13 cellular contexts compared by ENCODE assay signal in the genomic region with DNA sequence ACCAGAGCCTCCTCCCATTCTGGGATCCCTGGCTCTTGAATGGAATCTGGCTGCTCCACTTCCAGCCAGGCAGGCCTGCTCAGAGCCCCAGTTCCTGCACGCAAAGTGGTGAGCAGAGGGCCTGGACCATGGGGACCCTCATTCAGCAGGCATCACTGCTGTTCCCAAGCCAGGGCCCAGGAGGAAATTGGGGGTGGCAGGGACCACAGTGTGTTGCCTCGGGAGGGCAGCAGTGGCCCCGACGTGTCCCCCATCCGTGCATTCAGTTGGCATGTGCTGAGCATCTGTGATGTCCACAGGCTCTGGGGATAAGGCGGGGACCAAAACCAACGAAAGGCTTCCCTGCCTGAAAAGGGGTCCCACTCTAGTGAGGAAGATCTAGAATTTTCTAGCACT. TPM values are rescaled to one million over a fixed set of nuclear protein-coding genes. Genes with fewer than 3 reads are reported as not detected.
DNase-seq lines count a peak whose midpoint lies in the region; ATAC-seq and TF ChIP-seq lines count a peak whose summit lies in the region.
"Had no signal": no experiment of that assay in that cellular context is flagged by ENCODE, and none has a peak within 500 bp of the region (broad histone marks: within the 10 kb centered on the region; RNA-seq: fewer than 3 reads in every experiment).

No MANE protein-coding gene starts in this region.

- ATAC-seq in activated T-cell treated with anti-CD3 and anti-CD28 coated beads, Interleukin-2, amount 50 U/mL, for 72 hours (replicated peaks in 1 of 2): no peak
- ATAC-seq in HG03469 (IDR thresholded peaks at IDR 0.05; ENCODE audit: unreplicated experiment): no peak
- ATAC-seq in HG02852 (IDR thresholded peaks at IDR 0.05; ENCODE audit: unreplicated experiment): no peak

- no peak overlapping the region for H3K9ac ChIP-seq in stomach smooth muscle (ENCODE audit: low read length in 2 of 2)

- H3K4me3 ChIP-seq in ascending aorta (no peak overlapping the region), stomach smooth muscle (ENCODE audit: low read length in 2 of 2) (no peak overlapping the region)
- H3K4me3 ChIP-seq: A549, prostate gland had no signal

- peaks cover 42 to 53% of the 10 kb centered on the region in 2 donors for H3K36me3 ChIP-seq in ascending aorta
- peaks cover 39 to 43% of the 10 kb centered on the region in 2 donors for H3K36me3 ChIP-seq in stomach smooth muscle (ENCODE audit: control insufficient read depth in 2 of 2, insufficient read depth in 2 of 2, low read length in 2 of 2)

- H3K4me3 Mint-ChIP-seq in activated T-cell treated with anti-CD3 and anti-CD28 coated beads, Interleukin-2, amount 50 U/mL, for 72 hours: no peak overlapping the region
- H3K4me3 Mint-ChIP-seq in mesothelial cell of epicardium: no peak overlapping the region

- H3K4me1 Mint-ChIP-seq in activated T-cell treated with anti-CD3 and anti-CD28 coated beads, Interleukin-2, amount 50 U/mL, for 72 hours (ENCODE audit: low read depth): peaks cover 34% of the 10 kb centered on the region
- H3K4me1 Mint-ChIP-seq in mesothelial cell of epicardium: peaks cover 37% of the 10 kb centered on the region

- H3K36me3 Mint-ChIP-seq in activated T-cell treated with anti-CD3 and anti-CD28 coated beads, Interleukin-2, amount 50 U/mL, for 72 hours (ENCODE audit: insufficient read depth in 2 of 2): peaks cover 10 to 21% of the 10 kb centered on the region in 2 donors
- H3K36me3 Mint-ChIP-seq in mesothelial cell of epicardium: peaks cover 26% of the 10 kb centered on the region

- H3K27ac ChIP-seq in ascending aorta: peak overlapping the region; percentile 85 to 97
- H3K27ac ChIP-seq in stomach smooth muscle (ENCODE audit: low read length): peak overlapping the region; percentile 93

- intact Hi-C loops in ascending aorta (cut with DNase I): loop anchor here (5.0 kb wide), 1 partner anchor 106 kb away; the partner anchor contains the start of gene B3GNT8

- H3K4me1 ChIP-seq in ascending aorta (peaks cover 33 to 47% of the 10 kb centered on the region in 2 donors), stomach smooth muscle (ENCODE audit: control insufficient read depth, insufficient read depth, low read length) (peaks cover 46% of the 10 kb centered on the region)

- H3K27ac Mint-ChIP-seq in activated T-cell treated with anti-CD3 and anti-CD28 coated beads, Interleukin-2, amount 50 U/mL, for 72 hours: peak overlapping the region; percentile 51
- peak overlapping the region; percentile 47 for H3K27ac Mint-ChIP-seq in mesothelial cell of epicardium

- H3K9me3 Mint-ChIP-seq in activated T-cell treated with anti-CD3 and anti-CD28 coated beads, Interleukin-2, amount 50 U/mL, for 72 hours: no peaks in the 10 kb centered on the region
- H3K9me3 Mint-ChIP-seq in mesothelial cell of epicardium: peaks cover 5% of the 10 kb centered on the region

- H3K27me3 Mint-ChIP-seq in activated T-cell treated with anti-CD3 and anti-CD28 coated beads, Interleukin-2, amount 50 U/mL, for 72 hours (ENCODE audit: low read depth): no peaks in the 10 kb centered on the region
- peaks cover 4% of the 10 kb centered on the region for H3K27me3 Mint-ChIP-seq in mesothelial cell of epicardium (ENCODE audit: low read depth)

- H3K27me3 ChIP-seq in ascending aorta: no peaks in the 10 kb centered on the region
- H3K27me3 ChIP-seq in stomach smooth muscle (ENCODE audit: control insufficient read depth in 1 of 2, insufficient read depth in 2 of 2, low read length in 2 of 2): no peaks in the 10 kb centered on the region

- H3K9me3 ChIP-seq in ascending aorta: no peaks in the 10 kb centered on the region
- no peaks in the 10 kb centered on the region for H3K9me3 ChIP-seq in stomach smooth muscle (ENCODE audit: control insufficient read depth in 2 of 2, low read length in 2 of 2)
- H3K9me3 ChIP-seq: A549, prostate gland had no signal

- DNase-seq in activated T-cell treated with anti-CD3 and anti-CD28 coated beads, Interleukin-2, amount 50 U/mL, for 72 hours: no peak
- DNase-seq in activated T-cell treated with anti-CD3 and anti-CD28 coated beads for 4 hours (no peak), ascending aorta (ENCODE audit: low spot score in 2 of 2) (no peak), mesothelial cell of epicardium (ENCODE audit: low spot score in 2 of 2, unreplicated experiment in 2 of 2) (no peak), SKM-1 treated with dmso at 0.1 percent for 144 hours (lab: John Stamatoyannopoulos, UW; ENCODE audit: unreplicated experiment) (no peak)
- DNase-seq: activated T-cell treated with anti-CD3 and anti-CD28 coated beads, Interleukin-2, amount 50 U/mL, for 48 hours; DMS79 treated with DMSO at 0.1 percent for 48 hours; RPMI8226 had no signal

- TF ChIP-seq CTCF in ascending aorta (IDR thresholded peaks at IDR 0.05) (no peak), mesothelial cell of epicardium (IDR thresholded peaks at IDR 0.05; ENCODE audit: unreplicated experiment) (no peak)

RNA-seq across cellular contexts. Expression of gene CCDC97, which starts 11.2 kb away (rescaled TPM):
- 10 to 100 TPM; 28.8 to 33.4 TPM for total RNA-seq in activated T-cell treated with anti-CD3 and anti-CD28 coated beads, Interleukin-2, amount 50 U/mL, for 72 hours
- 18.4 TPM for total RNA-seq in ascending aorta
- total RNA-seq in mesothelial cell of epicardium: 40.5 to 41.9 TPM (median 40.6 TPM) in 3 replicates

RNA-seq across cellular contexts. Expression of gene TGFB1, which starts 32.5 kb away (rescaled TPM):
- total RNA-seq in activated T-cell treated with anti-CD3 and anti-CD28 coated beads, Interleukin-2, amount 50 U/mL, for 72 hours: 10 to 100 TPM; 93.5 to 94.2 TPM
- total RNA-seq in ascending aorta: 103 TPM
- total RNA-seq in mesothelial cell of epicardium: 24.9 to 26.5 TPM (median 25.2 TPM) in 3 replicates

RNA-seq across cellular contexts. Expression of gene B9D2, which starts 42.7 kb away (rescaled TPM):
- 1 to 10 TPM; 6.4 to 7.7 TPM for total RNA-seq in activated T-cell treated with anti-CD3 and anti-CD28 coated beads, Interleukin-2, amount 50 U/mL, for 72 hours
- 17.5 TPM for total RNA-seq in ascending aorta
- 4.8 to 5.6 TPM (median 5.5 TPM) in 3 replicates for total RNA-seq in mesothelial cell of epicardium

RNA-seq across cellular contexts. Expression of gene TMEM91, which starts 55.1 kb away (rescaled TPM):
- total RNA-seq in activated T-cell treated with anti-CD3 and anti-CD28 coated beads, Interleukin-2, amount 50 U/mL, for 72 hours: 10 to 100 TPM; 12.3 to 12.8 TPM
- total RNA-seq in ascending aorta: 14.2 TPM
- total RNA-seq in mesothelial cell of epicardium: 16.2 to 19.7 TPM (median 18.3 TPM) in 3 replicates

RNA-seq across cellular contexts. Expression of gene HNRNPUL1, which starts 57.0 kb away (rescaled TPM):
- 100 to 1,000 TPM; 276 to 351 TPM for total RNA-seq in activated T-cell treated with anti-CD3 and anti-CD28 coated beads, Interleukin-2, amount 50 U/mL, for 72 hours
- total RNA-seq in ascending aorta: 81.1 TPM
- 246 to 262 TPM (median 249 TPM) in 3 replicates for total RNA-seq in mesothelial cell of epicardium
